ENCODE assay signal across 8 cellular contexts in genomic region chr17:41527076-41528023, GRCh38. TPM values are rescaled to one million over a fixed set of nuclear protein-coding genes. Genes with fewer than 3 reads are reported as not detected.
A peak's percentile ranks its signal among the peaks of the same experiment; 100 is the strongest.
DNase-seq lines count a peak whose midpoint lies in the region; ATAC-seq, FAIRE-seq and TF ChIP-seq lines count a peak whose summit lies in the region.

No MANE protein-coding gene starts in this region.

- DNase-seq in NCI-H1105 treated with DMSO at 0.1 percent for 48 hours (lab: John Stamatoyannopoulos, UW) (peak; percentile 19), NCI-H1105 (lab: John Stamatoyannopoulos, UW) (no peak), astrocyte of the spinal cord (ENCODE audit: low read depth, low spot score) (no peak), keratinocyte (ENCODE audit: low read depth, low spot score) (no peak), amniotic stem cell (lab: John Stamatoyannopoulos, UW) (no peak), WERI-Rb-1 (no peak), H4 (ENCODE audit: low spot score) (no peak)
- peak; percentile 7 for DNase-seq in stimulated activated naive CD8-positive, alpha-beta T cell treated with anti-CD3 and anti-CD28 coated beads, Interleukin-15, Interleukin-2, amounts not matched to agents 100 U/mL and 50 U/mL, for 24 hours

- H3K9me3 ChIP-seq in keratinocyte (ENCODE audit: control insufficient read depth, low read depth, low read length) (no peaks in the 10 kb centered on the region), WERI-Rb-1 (ENCODE audit: severe bottlenecking) (peaks cover 4% of the 10 kb centered on the region)

- H3K36me3 ChIP-seq in keratinocyte (ENCODE audit: control insufficient read depth in 2 of 2, extremely low read depth in 1 of 2, insufficient read depth in 2 of 2, low read length in 2 of 2) (no peaks in the 10 kb centered on the region), WERI-Rb-1 (no peaks in the 10 kb centered on the region)

- peaks cover 35% of the 10 kb centered on the region for H3K4me1 ChIP-seq in keratinocyte (ENCODE audit: control insufficient read depth, extremely low read depth, insufficient read depth, low read length)

- H2AFZ ChIP-seq in keratinocyte (ENCODE audit: control insufficient read depth, low read length), result no peak overlapping the region

- dilution Hi-C loops in keratinocyte (cut with MboI; ENCODE audit: extremely low pct_ligation_motif_present, low sequenced_read_pairs), result no loop called here

- no peak for TF ChIP-seq CTCF in astrocyte of the spinal cord (IDR thresholded peaks at IDR 0.05; ENCODE audit: low read depth, low read length)
- TF ChIP-seq CTCF in keratinocyte (optimal IDR thresholded peaks at IDR 0.05 in 1 of 3, IDR thresholded peaks at IDR 0.05 in 1 of 3, conservative IDR thresholded peaks at IDR 0.05 in 1 of 3; ENCODE audit: extremely low read depth in 1 of 3, insufficient read depth in 2 of 3, low read length in 3 of 3), result peak in 1 of 3 experiments; percentile 9
- no peak for TF ChIP-seq CTCF in WERI-Rb-1 (IDR thresholded peaks at IDR 0.05; ENCODE audit: low read depth, low read length)

- H3K4me3 ChIP-seq in astrocyte of the spinal cord (ENCODE audit: low read depth, low read length) (peak overlapping the region; percentile 55), keratinocyte (ENCODE audit: control insufficient read depth in 2 of 3, extremely low read depth in 1 of 3, insufficient read depth in 2 of 3, low read depth in 1 of 3, low read length in 3 of 3) (peak overlapping the region in 2 of 3 experiments; percentile 30 to 36), WERI-Rb-1 (ENCODE audit: low read depth, low read length) (no peak overlapping the region)

- no peaks in the 10 kb centered on the region for H3K79me2 ChIP-seq in keratinocyte (ENCODE audit: control insufficient read depth, insufficient read depth, low read length)

- H3K27ac ChIP-seq in keratinocyte (ENCODE audit: control insufficient read depth, insufficient read depth, low read length) (no peak overlapping the region), WERI-Rb-1 (no peak overlapping the region)

- peak; percentile 27 for ATAC-seq in stimulated activated naive CD8-positive, alpha-beta T cell treated with anti-CD3 and anti-CD28 coated beads, Interleukin-15, Interleukin-2, amounts not matched to agents 100 U/mL and 50 U/mL, for 24 hours

- in situ Hi-C loops in astrocyte of the spinal cord (cut with HindIII; ENCODE audit: low sequenced_read_pairs), result no loop called here

- H3K9me1 ChIP-seq in keratinocyte (ENCODE audit: control insufficient read depth, extremely low read depth, insufficient read depth, low read length), result no peaks in the 10 kb centered on the region

- peak overlapping the region; percentile 62 for H3K4me2 ChIP-seq in keratinocyte (ENCODE audit: control insufficient read depth, extremely low read depth, insufficient read depth, low read depth, low read length)

- H3K9ac ChIP-seq in keratinocyte (ENCODE audit: control insufficient read depth, extremely low read depth, insufficient read depth, low read length), result no peak overlapping the region

- FAIRE-seq in keratinocyte (lab: Jason Lieb, UNC), result no peak

- H3K27me3 ChIP-seq in keratinocyte (ENCODE audit: control insufficient read depth, extremely low read depth, insufficient read depth, low read length) (peaks cover 15% of the 10 kb centered on the region), WERI-Rb-1 (ENCODE audit: insufficient read depth, low read depth, severe bottlenecking) (no peaks in the 10 kb centered on the region)

- no peaks in the 10 kb centered on the region for H4K20me1 ChIP-seq in keratinocyte (ENCODE audit: control insufficient read depth, extremely low read depth, insufficient read depth, low read length)

RNA-seq across cellular contexts. Expression of gene KRT19, which starts 0.8 kb away (rescaled TPM):
- polyA plus RNA-seq in keratinocyte, result 29.7 to 60.4 TPM (median 35.5 TPM) in 3 replicates
- polyA plus RNA-seq in keratinocyte (2011; ENCODE audit: low read depth), result 8.6 TPM
- 22.7 and 31.3 TPM in 2 replicates for polyA plus RNA-seq in keratinocyte (2011; cell fraction: cytosol; rRNA removed)
- 39.4 and 46.1 TPM in 2 replicates for polyA plus RNA-seq in keratinocyte (2011; cell fraction: nucleus; rRNA removed)
- polyA plus RNA-seq in keratinocyte (2012; ENCODE audit: low replicate concordance), result 4.1 and 67.7 TPM in 2 replicates
- 27.5 to 67.0 TPM (median 34.9 TPM) in 3 replicates for polyA minus RNA-seq in keratinocyte
- polyA minus RNA-seq in keratinocyte (2011; cell fraction: cytosol; rRNA and poly(A)+ RNA removed), result 44.3 TPM
- polyA minus RNA-seq in keratinocyte (2011; cell fraction: nucleus; rRNA and poly(A)+ RNA removed), result 14.4 and 24.6 TPM in 2 replicates
- total RNA-seq in H4 (2014; rRNA removed; shearing (Covaris generic)), result 0.17 TPM in 1 of 2 replicates, not detected in the other

RNA-seq across cellular contexts. Expression of gene KRT15, which starts 8.7 kb away (rescaled TPM):
- polyA plus RNA-seq in keratinocyte, result 505 to 838 TPM (median 729 TPM) in 3 replicates
- polyA plus RNA-seq in keratinocyte (2011; ENCODE audit: low read depth), result 432 TPM
- polyA plus RNA-seq in keratinocyte (2011; cell fraction: cytosol; rRNA removed), result 289 and 341 TPM in 2 replicates
- 596 and 717 TPM in 2 replicates for polyA plus RNA-seq in keratinocyte (2011; cell fraction: nucleus; rRNA removed)
- polyA plus RNA-seq in keratinocyte (2012; ENCODE audit: low replicate concordance), result 349 and 756 TPM in 2 replicates
- polyA minus RNA-seq in keratinocyte, result 290 to 313 TPM (median 304 TPM) in 3 replicates
- 129 TPM for polyA minus RNA-seq in keratinocyte (2011; cell fraction: cytosol; rRNA and poly(A)+ RNA removed)
- 90.1 and 93.1 TPM in 2 replicates for polyA minus RNA-seq in keratinocyte (2011; cell fraction: nucleus; rRNA and poly(A)+ RNA removed)
- 0.35 and 1.5 TPM in 2 replicates for total RNA-seq in H4 (2014; rRNA removed; shearing (Covaris generic))

RNA-seq across cellular contexts. Expression of gene KRT13, which starts 21.9 kb away (rescaled TPM):
- polyA plus RNA-seq in keratinocyte, result 15.2 to 46.6 TPM (median 24.0 TPM) in 3 replicates
- 4.2 TPM for polyA plus RNA-seq in keratinocyte (2011; ENCODE audit: low read depth)
- 38.3 and 41.9 TPM in 2 replicates for polyA plus RNA-seq in keratinocyte (2011; cell fraction: cytosol; rRNA removed)
- polyA plus RNA-seq in keratinocyte (2011; cell fraction: nucleus; rRNA removed), result 84.8 and 170 TPM in 2 replicates
- 5.4 and 12.9 TPM in 2 replicates for polyA plus RNA-seq in keratinocyte (2012; ENCODE audit: low replicate concordance)
- 20.5 to 41.8 TPM (median 22.2 TPM) in 3 replicates for polyA minus RNA-seq in keratinocyte
- polyA minus RNA-seq in keratinocyte (2011; cell fraction: cytosol; rRNA and poly(A)+ RNA removed), result 23.6 TPM
- 32.3 and 50.6 TPM in 2 replicates for polyA minus RNA-seq in keratinocyte (2011; cell fraction: nucleus; rRNA and poly(A)+ RNA removed)
- not detected in 2 replicates for total RNA-seq in H4 (2014; rRNA removed; shearing (Covaris generic))

RNA-seq across cellular contexts. Expression of gene KRT36, which starts 37.6 kb away (rescaled TPM):
- polyA plus RNA-seq in keratinocyte, result not detected in 3 replicates
- not detected for polyA plus RNA-seq in keratinocyte (2011; ENCODE audit: low read depth)
- not detected in 2 replicates for polyA plus RNA-seq in keratinocyte (2011; cell fraction: cytosol; rRNA removed)
- polyA plus RNA-seq in keratinocyte (2011; cell fraction: nucleus; rRNA removed), result not detected in 2 replicates
- polyA plus RNA-seq in keratinocyte (2012; ENCODE audit: low replicate concordance), result not detected in 2 replicates
- not detected in 3 replicates for polyA minus RNA-seq in keratinocyte
- polyA minus RNA-seq in keratinocyte (2011; cell fraction: cytosol; rRNA and poly(A)+ RNA removed), result not detected
- not detected in 2 replicates for polyA minus RNA-seq in keratinocyte (2011; cell fraction: nucleus; rRNA and poly(A)+ RNA removed)
- total RNA-seq in H4 (2014; rRNA removed; shearing (Covaris generic)), result not detected in 2 replicates

RNA-seq across cellular contexts. Expression of gene KRT9, which starts 44.5 kb away (rescaled TPM):
- polyA plus RNA-seq in keratinocyte, result 0.85 to 1.6 TPM (median 1.5 TPM) in 3 replicates
- 1.0 TPM for polyA plus RNA-seq in keratinocyte (2011; ENCODE audit: low read depth)
- polyA plus RNA-seq in keratinocyte (2011; cell fraction: cytosol; rRNA removed), result 1.4 and 1.7 TPM in 2 replicates
- 1.5 and 2.1 TPM in 2 replicates for polyA plus RNA-seq in keratinocyte (2011; cell fraction: nucleus; rRNA removed)
- polyA plus RNA-seq in keratinocyte (2012; ENCODE audit: low replicate concordance), result 1.6 TPM in 2 replicates
- polyA minus RNA-seq in keratinocyte, result 0.10 to 0.74 TPM (median 0.43 TPM) in 3 replicates
- polyA minus RNA-seq in keratinocyte (2011; cell fraction: cytosol; rRNA and poly(A)+ RNA removed), result not detected
- polyA minus RNA-seq in keratinocyte (2011; cell fraction: nucleus; rRNA and poly(A)+ RNA removed), result 0.32 and 0.93 TPM in 2 replicates
- not detected in 2 replicates for total RNA-seq in H4 (2014; rRNA removed; shearing (Covaris generic))

Comparison
In these comparisons a context has a peak if more than half of its experiments do, and no peak if none do; other contexts are left out.
1. DNase-seq: peak in NCI-H1105 treated with DMSO at 0.1 percent for 48 hours (single experiment) and stimulated activated naive CD8-positive, alpha-beta T cell treated with anti-CD3 and anti-CD28 coated beads, Interleukin-15, Interleukin-2, amounts not matched to agents 100 U/mL and 50 U/mL, for 24 hours (single experiment); none in NCI-H1105 (single experiment), astrocyte of the spinal cord (single experiment), keratinocyte (single experiment), amniotic stem cell (single experiment), WERI-Rb-1 (single experiment) and H4 (single experiment).